Comparison of ENCODE assay signal across 8 cellular contexts in genomic region chr7:2567663-2568238, GRCh38. TPM values are rescaled to one million over a fixed set of nuclear protein-coding genes. Genes with fewer than 3 reads are reported as not detected.
DNase-seq lines count a peak whose midpoint lies in the region; ATAC-seq and TF ChIP-seq lines count a peak whose summit lies in the region.

No MANE protein-coding gene starts in this region.

- H3K79me2 ChIP-seq in neural cell (replicated peaks; ENCODE audit: insufficient read depth, low read length): peaks cover 10% of the 10 kb centered on the region

- no TSS peak for BruUV-seq in Caco-2 (replicated peaks; lab: Mats Ljungman, UMichigan)

- H3K27ac ChIP-seq in endodermal cell (ENCODE audit: low read depth, low read length) (peak overlapping the region; percentile 50), neural cell (ENCODE audit: low read length) (no peak overlapping the region)

- ATAC-seq in HG03520 (IDR thresholded peaks at IDR 0.05; ENCODE audit: unreplicated experiment): no peak

- no peak overlapping the region for H2AFZ ChIP-seq in neural cell (ENCODE audit: low read depth, low read length)

- WGBS in endodermal cell (ENCODE audit: insufficient coverage in 1 of 2, insufficient read length in 1 of 2), 2 experiments: 63 to 75% methylated on average over 13 to 16 of the region's 16 CpGs

- peak; percentile 38 to 70 for TF ChIP-seq CTCF in Caco-2 (IDR thresholded peaks at IDR 0.05; ENCODE audit: insufficient read depth in 1 of 2, low read depth in 1 of 2, low read length in 1 of 2, severe bottlenecking in 1 of 2, unreplicated experiment in 1 of 2)
- TF ChIP-seq CTCF in endodermal cell (conservative IDR thresholded peaks at IDR 0.05): peak; percentile 80
- TF ChIP-seq CTCF in neural cell (IDR thresholded peaks at IDR 0.05; ENCODE audit: poor library complexity, severe bottlenecking): peak; percentile 35

- CTCF ChIA-PET in Caco-2 (lab: Charles Lee): interaction anchor here (0.5 kb wide), 1 partner anchor 32 kb away, joined by 3 read pairs; no protein-coding TSS in a partner anchor

- peak in 1 of 2 experiments; percentile 23 for DNase-seq in Caco-2
- peak; percentile 27 for DNase-seq in NCI-H1092 treated with DMSO at 0.1 percent for 48 hours (lab: John Stamatoyannopoulos, UW)
- peak; percentile 85 for DNase-seq in endodermal cell
- no peak for DNase-seq in activated T-cell treated with anti-CD3 and anti-CD28 coated beads, Interleukin-2, amount 50 U/mL, for 24 hours
- no peak for DNase-seq in NCI-H345 treated with DMSO at 0.1 percent for 48 hours (lab: John Stamatoyannopoulos, UW; ENCODE audit: unreplicated experiment)
- no peak for DNase-seq in NCI-H2227 treated with DMSO at 0.1 percent for 48 hours (lab: John Stamatoyannopoulos, UW)

- intact Hi-C loops in Caco-2 (cut with micrococcal nuclease; ENCODE audit: unreplicated experiment): loop anchor here (1.0 kb wide), 1 partner anchor 114 kb away; no protein-coding TSS in a partner anchor

- H3K9ac ChIP-seq in endodermal cell (ENCODE audit: extremely low read depth, low read length, poor library complexity, severe bottlenecking): no peak overlapping the region
- H3K9ac ChIP-seq in neural cell (ENCODE audit: low read length): no peak overlapping the region

- H3K27me3 ChIP-seq in Caco-2 (replicated peaks; ENCODE audit: control insufficient read depth, insufficient read depth, low read length) (no peaks in the 10 kb centered on the region), endodermal cell (ENCODE audit: control insufficient read depth, insufficient read depth, low read length, poor library complexity, severe bottlenecking) (no peaks in the 10 kb centered on the region), neural cell (ENCODE audit: insufficient read depth, low read depth, low read length) (no peaks in the 10 kb centered on the region)

- H3K9me2 ChIP-seq in neural cell (ENCODE audit: insufficient read depth, low read length): no peaks in the 10 kb centered on the region

- no peak for TF ChIP-seq EP300 in neural cell (conservative IDR thresholded peaks at IDR 0.05; ENCODE audit: poor library complexity, severe bottlenecking)

- no peak overlapping the region for H3K4me3 Mint-ChIP-seq in Caco-2 (ENCODE audit: unreplicated experiment)
- H3K4me3 Mint-ChIP-seq in endodermal cell: no peak overlapping the region
- no peak overlapping the region for H3K4me3 Mint-ChIP-seq in activated T-cell treated with anti-CD3 and anti-CD28 coated beads, Interleukin-2, amount 50 U/mL, for 24 hours

- H3K4me1 ChIP-seq in Caco-2 (peaks cover 11% of the 10 kb centered on the region; the same call in 1 of the 2 replicates), endodermal cell (ENCODE audit: control insufficient read depth, insufficient read depth, low read length) (peaks cover 26% of the 10 kb centered on the region)

- H3F3A ChIP-seq in neural cell (ENCODE audit: insufficient read depth, low read length, poor library complexity, severe bottlenecking): no peaks in the 10 kb centered on the region

- H3K4me2 ChIP-seq in neural cell (ENCODE audit: low read length): no peak overlapping the region

- no peak overlapping the region for H3K4me3 ChIP-seq in Caco-2 (ENCODE audit: low read depth, low read length)
- no peak overlapping the region for H3K4me3 ChIP-seq in endodermal cell (ENCODE audit: low read length)
- no peak overlapping the region for H3K4me3 ChIP-seq in neural cell (ENCODE audit: low read length)

- H3K27ac Mint-ChIP-seq in Caco-2 (ENCODE audit: unreplicated experiment) (no peak overlapping the region), endodermal cell (no peak overlapping the region)
- H3K27ac Mint-ChIP-seq in activated T-cell treated with anti-CD3 and anti-CD28 coated beads, Interleukin-2, amount 50 U/mL, for 24 hours: no peak overlapping the region

- H3K9me3 Mint-ChIP-seq in Caco-2 (ENCODE audit: unreplicated experiment) (no peaks in the 10 kb centered on the region), endodermal cell (no peaks in the 10 kb centered on the region)
- no peaks in the 10 kb centered on the region for H3K9me3 Mint-ChIP-seq in activated T-cell treated with anti-CD3 and anti-CD28 coated beads, Interleukin-2, amount 50 U/mL, for 24 hours

- H3K27me3 Mint-ChIP-seq in Caco-2 (ENCODE audit: insufficient read depth, unreplicated experiment) (no peaks in the 10 kb centered on the region), endodermal cell (ENCODE audit: insufficient read depth) (no peaks in the 10 kb centered on the region)
- H3K27me3 Mint-ChIP-seq in activated T-cell treated with anti-CD3 and anti-CD28 coated beads, Interleukin-2, amount 50 U/mL, for 24 hours: no peaks in the 10 kb centered on the region

- POLR2A ChIA-PET in Caco-2 (lab: Charles Lee): no interaction called here

- H4K20me1 ChIP-seq in neural cell (ENCODE audit: insufficient read depth): no peaks in the 10 kb centered on the region

- H3K4me1 Mint-ChIP-seq in Caco-2 (ENCODE audit: low read depth, unreplicated experiment): no peaks in the 10 kb centered on the region
- peaks cover 25% of the 10 kb centered on the region for H3K4me1 Mint-ChIP-seq in endodermal cell
- peaks cover 21% of the 10 kb centered on the region for H3K4me1 Mint-ChIP-seq in activated T-cell treated with anti-CD3 and anti-CD28 coated beads, Interleukin-2, amount 50 U/mL, for 24 hours (ENCODE audit: low read depth)

- H3K36me3 ChIP-seq in Caco-2 (ENCODE audit: control insufficient read depth, insufficient read depth, low read length) (no peaks in the 10 kb centered on the region; the same call in none of the 2 replicates), endodermal cell (ENCODE audit: control insufficient read depth, insufficient read depth, low read length) (peaks cover 12% of the 10 kb centered on the region), neural cell (ENCODE audit: insufficient read depth, low read length) (no peaks in the 10 kb centered on the region)

- H3K9me3 ChIP-seq in Caco-2 (no peaks in the 10 kb centered on the region), endodermal cell (ENCODE audit: control insufficient read depth, low read length) (no peaks in the 10 kb centered on the region), neural cell (ENCODE audit: low read length) (no peaks in the 10 kb centered on the region)

- TF ChIP-seq RAD21 in neural cell (conservative IDR thresholded peaks at IDR 0.05): peak; percentile 44

- peaks cover 5% of the 10 kb centered on the region for H3K36me3 Mint-ChIP-seq in Caco-2 (ENCODE audit: insufficient read depth, unreplicated experiment)
- H3K36me3 Mint-ChIP-seq in endodermal cell (ENCODE audit: low read depth): peaks cover 15% of the 10 kb centered on the region
- H3K36me3 Mint-ChIP-seq in activated T-cell treated with anti-CD3 and anti-CD28 coated beads, Interleukin-2, amount 50 U/mL, for 24 hours (ENCODE audit: low read depth): peaks cover 3% of the 10 kb centered on the region

TF ChIP-seq in neural cell, 6 proteins besides CTCF, POLR2A, EP300 and RAD21:
- TF ChIP-seq REST (IDR thresholded peaks at IDR 0.05; ENCODE audit: borderline replicate concordance) (no peak), POLR2AphosphoS5 (IDR thresholded peaks at IDR 0.05) (no peak), TAF1 (IDR thresholded peaks at IDR 0.05; ENCODE audit: low read depth) (no peak), SMC3 (conservative IDR thresholded peaks at IDR 0.05; ENCODE audit: poor library complexity) (no peak), MXI1 (conservative IDR thresholded peaks at IDR 0.05; ENCODE audit: poor library complexity, severe bottlenecking) (no peak), EZH2 (IDR thresholded peaks at IDR 0.05; ENCODE audit: borderline replicate concordance, insufficient read depth, low read length, poor library complexity, severe bottlenecking) (no peak)
TF ChIP-seq in neural cell: peak in this region for 0.

RNA-seq across cellular contexts. Expression of gene IQCE, which starts 9.0 kb away (rescaled TPM):
- total RNA-seq in Caco-2 (2022): 13.4 and 18.7 TPM in 2 replicates
- total RNA-seq in endodermal cell: 10 to 100 TPM; 15.4 to 20.8 TPM
- 15.7 TPM for polyA plus RNA-seq in endodermal cell (2013, experiment 1 of 2)
- 13.5 TPM for polyA plus RNA-seq in endodermal cell (2013, experiment 2 of 2)
- 15.2 and 21.2 TPM in 2 replicates for polyA plus RNA-seq in neural cell
- polyA minus RNA-seq in neural cell: 32.5 and 37.3 TPM in 2 replicates

RNA-seq across cellular contexts. Expression of gene BRAT1, which starts 12.4 kb away (rescaled TPM):
- total RNA-seq in Caco-2 (2022) (33.2 and 33.5 TPM in 2 replicates), endodermal cell (10 to 100 TPM; 42.1 to 42.7 TPM)
- polyA plus RNA-seq in endodermal cell (2013, experiment 1 of 2): 46.3 TPM
- 42.2 TPM for polyA plus RNA-seq in endodermal cell (2013, experiment 2 of 2)
- 60.3 and 68.6 TPM in 2 replicates for polyA plus RNA-seq in neural cell
- 24.8 and 30.9 TPM in 2 replicates for polyA minus RNA-seq in neural cell

RNA-seq across cellular contexts. Expression of gene LFNG, which starts 48.2 kb away (rescaled TPM):
- total RNA-seq in Caco-2 (2022) (4.5 and 5.1 TPM in 2 replicates), endodermal cell (10 to 100 TPM; 16.0 to 47.2 TPM)
- polyA plus RNA-seq in endodermal cell (2013, experiment 1 of 2): 54.6 TPM
- polyA plus RNA-seq in endodermal cell (2013, experiment 2 of 2): 43.4 TPM
- 0.30 and 1.5 TPM in 2 replicates for polyA plus RNA-seq in neural cell
- polyA minus RNA-seq in neural cell: 0.49 TPM in 1 of 2 replicates, not detected in the other

Comparison
In these comparisons a context has a peak if more than half of its experiments do, and no peak if none do; other contexts are left out.
1. DNase-seq: peak in NCI-H1092 treated with DMSO at 0.1 percent for 48 hours (single experiment) and endodermal cell (single experiment); none in activated T-cell treated with anti-CD3 and anti-CD28 coated beads, Interleukin-2, amount 50 U/mL, for 24 hours (single experiment), NCI-H345 treated with DMSO at 0.1 percent for 48 hours (single experiment) and NCI-H2227 treated with DMSO at 0.1 percent for 48 hours (single experiment).
2. Peak in every context shown above with its lines, with median percentiles within 50 percentile points of each other: CTCF ChIP-seq.